In the genomic region with DNA sequence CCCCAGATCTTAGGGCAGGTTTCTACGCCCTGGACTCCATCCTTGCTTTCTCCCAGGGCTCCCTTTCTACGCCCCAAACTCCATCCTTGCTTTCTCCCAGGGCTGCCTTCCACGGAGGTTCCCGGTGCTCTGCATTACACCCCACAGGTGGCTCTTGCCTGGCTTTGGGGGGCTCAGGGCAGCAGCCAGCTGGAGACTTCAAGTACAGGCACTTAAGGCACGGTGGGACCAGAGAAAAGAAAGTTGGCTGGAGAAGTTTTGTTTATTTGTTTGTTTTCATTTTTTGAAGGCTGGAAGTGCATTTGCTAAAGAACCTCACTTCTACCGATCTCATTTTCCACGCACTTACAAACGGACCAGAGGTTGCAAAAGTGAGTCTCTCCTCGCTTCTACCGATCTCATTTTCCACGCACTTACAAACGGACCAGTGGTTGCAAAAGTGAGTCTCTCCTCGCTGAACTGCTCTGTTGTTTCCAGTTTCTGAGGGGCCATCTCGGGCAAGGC, we compare ENCODE assay signal across 1 cellular context.
TF ChIP-seq lines count a peak whose summit lies in the region.

No MANE protein-coding gene starts in this region.

TF ChIP-seq in SK-N-SH treated with all-trans-retinoic acid at 6 μM for 48 hours, 23 proteins besides CTCF, POLR2A, EP300 and RAD21 (continued from another document):
- TF ChIP-seq, protein P1, sequence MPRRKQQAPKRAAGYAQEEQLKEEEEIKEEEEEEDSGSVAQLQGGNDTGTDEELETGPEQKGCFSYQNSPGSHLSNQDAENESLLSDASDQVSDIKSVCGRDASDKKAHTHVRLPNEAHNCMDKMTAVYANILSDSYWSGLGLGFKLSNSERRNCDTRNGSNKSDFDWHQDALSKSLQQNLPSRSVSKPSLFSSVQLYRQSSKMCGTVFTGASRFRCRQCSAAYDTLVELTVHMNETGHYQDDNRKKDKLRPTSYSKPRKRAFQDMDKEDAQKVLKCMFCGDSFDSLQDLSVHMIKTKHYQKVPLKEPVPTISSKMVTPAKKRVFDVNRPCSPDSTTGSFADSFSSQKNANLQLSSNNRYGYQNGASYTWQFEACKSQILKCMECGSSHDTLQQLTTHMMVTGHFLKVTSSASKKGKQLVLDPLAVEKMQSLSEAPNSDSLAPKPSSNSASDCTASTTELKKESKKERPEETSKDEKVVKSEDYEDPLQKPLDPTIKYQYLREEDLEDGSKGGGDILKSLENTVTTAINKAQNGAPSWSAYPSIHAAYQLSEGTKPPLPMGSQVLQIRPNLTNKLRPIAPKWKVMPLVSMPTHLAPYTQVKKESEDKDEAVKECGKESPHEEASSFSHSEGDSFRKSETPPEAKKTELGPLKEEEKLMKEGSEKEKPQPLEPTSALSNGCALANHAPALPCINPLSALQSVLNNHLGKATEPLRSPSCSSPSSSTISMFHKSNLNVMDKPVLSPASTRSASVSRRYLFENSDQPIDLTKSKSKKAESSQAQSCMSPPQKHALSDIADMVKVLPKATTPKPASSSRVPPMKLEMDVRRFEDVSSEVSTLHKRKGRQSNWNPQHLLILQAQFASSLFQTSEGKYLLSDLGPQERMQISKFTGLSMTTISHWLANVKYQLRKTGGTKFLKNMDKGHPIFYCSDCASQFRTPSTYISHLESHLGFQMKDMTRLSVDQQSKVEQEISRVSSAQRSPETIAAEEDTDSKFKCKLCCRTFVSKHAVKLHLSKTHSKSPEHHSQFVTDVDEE (CRISPR knock-in tag; IDR thresholded peaks at IDR 0.05): no peak
- no peak for TF ChIP-seq OSR1 (CRISPR knock-in tag; IDR thresholded peaks at IDR 0.05)
- no peak for TF ChIP-seq BACH2 (CRISPR knock-in tag; IDR thresholded peaks at IDR 0.05; ENCODE audit: borderline replicate concordance)
- no peak for TF ChIP-seq ARNTL (CRISPR knock-in tag; IDR thresholded peaks at IDR 0.05; ENCODE audit: borderline replicate concordance, low read depth)
- TF ChIP-seq CSDC2 (CRISPR knock-in tag; IDR thresholded peaks at IDR 0.05): no peak
- TF ChIP-seq ZNF8 (CRISPR knock-in tag; IDR thresholded peaks at IDR 0.05): no peak
- no peak for TF ChIP-seq ZFP30 (CRISPR knock-in tag; IDR thresholded peaks at IDR 0.05)
- TF ChIP-seq, protein P2, sequence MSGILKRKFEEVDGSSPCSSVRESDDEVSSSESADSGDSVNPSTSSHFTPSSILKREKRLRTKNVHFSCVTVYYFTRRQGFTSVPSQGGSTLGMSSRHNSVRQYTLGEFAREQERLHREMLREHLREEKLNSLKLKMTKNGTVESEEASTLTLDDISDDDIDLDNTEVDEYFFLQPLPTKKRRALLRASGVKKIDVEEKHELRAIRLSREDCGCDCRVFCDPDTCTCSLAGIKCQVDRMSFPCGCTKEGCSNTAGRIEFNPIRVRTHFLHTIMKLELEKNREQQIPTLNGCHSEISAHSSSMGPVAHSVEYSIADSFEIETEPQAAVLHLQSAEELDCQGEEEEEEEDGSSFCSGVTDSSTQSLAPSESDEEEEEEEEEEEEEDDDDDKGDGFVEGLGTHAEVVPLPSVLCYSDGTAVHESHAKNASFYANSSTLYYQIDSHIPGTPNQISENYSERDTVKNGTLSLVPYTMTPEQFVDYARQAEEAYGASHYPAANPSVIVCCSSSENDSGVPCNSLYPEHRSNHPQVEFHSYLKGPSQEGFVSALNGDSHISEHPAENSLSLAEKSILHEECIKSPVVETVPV (CRISPR knock-in tag; IDR thresholded peaks at IDR 0.05): no peak
- no peak for TF ChIP-seq SNAI2 (CRISPR knock-in tag; IDR thresholded peaks at IDR 0.05)
- TF ChIP-seq PPARA (CRISPR knock-in tag; IDR thresholded peaks at IDR 0.05; ENCODE audit: borderline replicate concordance): no peak
